19 cellular contexts compared by ENCODE assay signal in the genomic region with DNA sequence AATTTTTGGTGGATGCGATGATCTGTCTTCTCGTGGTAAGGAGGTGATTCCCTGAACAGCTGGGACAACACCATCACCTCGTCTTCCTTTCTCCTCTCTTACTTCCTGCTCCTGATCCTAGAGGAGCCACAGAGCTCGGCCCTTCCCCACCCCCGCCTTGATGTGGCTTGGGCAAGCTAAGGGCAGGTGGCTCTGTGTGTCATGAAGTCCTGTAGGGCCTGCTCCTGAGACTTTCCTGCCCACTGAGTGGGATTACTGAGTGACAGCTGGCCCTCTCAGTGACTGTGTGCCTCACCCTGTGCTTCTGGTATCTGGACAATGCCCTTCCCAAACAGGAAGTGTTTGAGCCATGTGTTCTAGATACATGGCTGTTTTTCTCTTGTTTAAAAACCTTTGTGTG.
"Had no signal": no experiment of that assay in that cellular context is flagged by ENCODE, and none has a peak within 500 bp of the region (broad histone marks: within the 10 kb centered on the region; RNA-seq: fewer than 3 reads in every experiment).

No MANE protein-coding gene starts in this region.

- H3K27me3 ChIP-seq: body of pancreas, colonic mucosa, left lung, thyroid gland had no signal

- H3K27ac ChIP-seq: body of pancreas, colonic mucosa, esophagus muscularis mucosa, left lung, thyroid gland had no signal

- H3K9me3 Mint-ChIP-seq: activated naive CD8-positive, alpha-beta T cell treated with anti-CD3 and anti-CD28 coated beads for 36 hours; activated T-helper 1 cell treated with anti-CD3 and anti-CD28 coated beads, Interleukin-12 subunit alpha, Interleukin-12 subunit beta, Interleukin-2, Interleukin-4 antibody, amounts not matched to agents 30 ng/mL and 10 ng/mL and 1 ng/mL, durations not matched to agents 14 hours and 24 hours and 36 hours; natural killer cell; stimulated activated naive B cell treated with anti-CD40 and anti-IgM and Interleukin-4, amounts not matched to agents 10 μg/mL and 1 μg/mL and 100 μg/mL, for 72 hours had no signal

- H3K9me3 ChIP-seq: body of pancreas, colonic mucosa, esophagus muscularis mucosa, left lung, thyroid gland had no signal

- H3K4me3 Mint-ChIP-seq: activated naive CD8-positive, alpha-beta T cell treated with anti-CD3 and anti-CD28 coated beads for 36 hours; activated T-helper 1 cell treated with anti-CD3 and anti-CD28 coated beads, Interleukin-12 subunit alpha, Interleukin-12 subunit beta, Interleukin-2, Interleukin-4 antibody, amounts not matched to agents 30 ng/mL and 10 ng/mL and 1 ng/mL, durations not matched to agents 14 hours and 24 hours and 36 hours; natural killer cell; stimulated activated naive B cell treated with anti-CD40 and anti-IgM and Interleukin-4, amounts not matched to agents 10 μg/mL and 1 μg/mL and 100 μg/mL, for 72 hours had no signal

- H3K36me3 ChIP-seq: colonic mucosa, esophagus muscularis mucosa, left lung, thyroid gland had no signal

- FAIRE-seq: kidney, urothelium cell line had no signal

- DNase-seq: activated CD4-positive, alpha-beta T cell treated with anti-CD3 and anti-CD28 coated beads, Interleukin-2, amount 50 U/mL, for 1 hour; activated CD8-positive, alpha-beta memory T cell treated with anti-CD3 and anti-CD28 coated beads for 24 hours; activated naive CD8-positive, alpha-beta T cell treated with anti-CD3 and anti-CD28 coated beads for 36 hours; amygdala; body of pancreas; caudate nucleus; colonic mucosa; hippocampal formation; kidney; mammary epithelial cell; natural killer cell; stimulated activated CD4-positive, alpha-beta T cell treated with anti-CD3 and anti-CD28 coated beads, Interleukin-2, amount 100 ng/mL, for 48 hours; stimulated activated naive B cell treated with anti-CD40 and anti-IgM and Interleukin-4, amounts not matched to agents 10 μg/mL and 1 μg/mL and 100 μg/mL, for 72 hours; thyroid gland had no signal

- H3K36me3 Mint-ChIP-seq: activated naive CD8-positive, alpha-beta T cell treated with anti-CD3 and anti-CD28 coated beads for 36 hours; natural killer cell; stimulated activated naive B cell treated with anti-CD40 and anti-IgM and Interleukin-4, amounts not matched to agents 10 μg/mL and 1 μg/mL and 100 μg/mL, for 72 hours had no signal

- ATAC-seq: activated CD4-positive, CD25-positive, alpha-beta regulatory T cell treated with anti-CD3 and anti-CD28 coated beads, Interleukin-2, amount 50 U/mL, for 24 hours; body of pancreas; left lung; natural killer cell; stimulated activated naive B cell treated with anti-CD40 and anti-IgM and Interleukin-4, amounts not matched to agents 10 μg/mL and 1 μg/mL and 100 μg/mL, for 72 hours had no signal

- H3K27ac Mint-ChIP-seq: activated naive CD8-positive, alpha-beta T cell treated with anti-CD3 and anti-CD28 coated beads for 36 hours; activated T-helper 1 cell treated with anti-CD3 and anti-CD28 coated beads, Interleukin-12 subunit alpha, Interleukin-12 subunit beta, Interleukin-2, Interleukin-4 antibody, amounts not matched to agents 30 ng/mL and 10 ng/mL and 1 ng/mL, durations not matched to agents 14 hours and 24 hours and 36 hours; natural killer cell; stimulated activated naive B cell treated with anti-CD40 and anti-IgM and Interleukin-4, amounts not matched to agents 10 μg/mL and 1 μg/mL and 100 μg/mL, for 72 hours had no signal

- H3K4me1 Mint-ChIP-seq: activated naive CD8-positive, alpha-beta T cell treated with anti-CD3 and anti-CD28 coated beads for 36 hours; natural killer cell; stimulated activated naive B cell treated with anti-CD40 and anti-IgM and Interleukin-4, amounts not matched to agents 10 μg/mL and 1 μg/mL and 100 μg/mL, for 72 hours had no signal

- H3K4me1 ChIP-seq: body of pancreas, colonic mucosa, esophagus muscularis mucosa, left lung, thyroid gland had no signal

- H3K4me3 ChIP-seq: body of pancreas, colonic mucosa, esophagus muscularis mucosa, left lung, thyroid gland had no signal
